Comparison of ENCODE assay signal across 24 cellular contexts in the genomic region with DNA sequence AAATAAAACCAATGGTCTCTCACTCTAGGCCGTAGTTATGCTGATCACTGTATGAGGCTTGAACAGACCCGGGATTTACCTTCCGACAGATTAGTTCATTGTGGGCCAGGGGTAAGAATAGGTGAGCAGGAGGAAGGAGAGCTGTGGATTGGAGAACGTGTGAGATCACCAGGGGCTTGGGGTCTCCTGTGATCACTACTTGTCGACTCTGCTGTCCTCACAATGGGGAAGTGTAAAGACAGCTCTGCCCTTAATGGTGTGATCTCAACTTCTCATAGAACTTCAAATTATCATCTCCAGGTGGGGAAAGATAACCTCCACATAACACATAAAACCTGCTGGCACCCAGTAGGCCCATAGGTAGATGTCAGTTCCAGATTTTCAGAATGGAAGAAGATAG. TPM values are rescaled to one million over a fixed set of nuclear protein-coding genes. Genes with fewer than 3 reads are reported as not detected.
DNase-seq lines count a peak whose midpoint lies in the region; ATAC-seq, FAIRE-seq and TF ChIP-seq lines count a peak whose summit lies in the region.
"Had no signal": no experiment of that assay in that cellular context is flagged by ENCODE, and none has a peak within 500 bp of the region (broad histone marks: within the 10 kb centered on the region; RNA-seq: fewer than 3 reads in every experiment).

No MANE protein-coding gene starts in this region.

- H3K4me1 ChIP-seq in HepG2 (ENCODE audit: insufficient read depth, low read length) (peaks cover 67% of the 10 kb centered on the region), right lobe of liver (no peaks in the 10 kb centered on the region), astrocyte (ENCODE audit: insufficient read depth, low read length) (no peaks in the 10 kb centered on the region), endothelial cell of umbilical vein (ENCODE audit: control insufficient read depth, extremely low read depth, insufficient read depth, low read length) (no peaks in the 10 kb centered on the region)
- H3K4me1 ChIP-seq: A549, BE2C had no signal

- H3K27ac ChIP-seq in HepG2 (ENCODE audit: extremely low read length, insufficient read depth, low read length) (peak overlapping the region; percentile 79), right lobe of liver (no peak overlapping the region), astrocyte (ENCODE audit: low read depth, low read length) (no peak overlapping the region), endothelial cell of umbilical vein (ENCODE audit: insufficient read depth, low read depth, low read length) (no peak overlapping the region), caudate nucleus (ENCODE audit: low read depth, low read length) (no peak overlapping the region)
- H3K27ac ChIP-seq: A549; BLaER1 treated with 17β-estradiol and CSF1 and Interleukin-3, amounts not matched to agents 10 nM and 100 nM; GM23248 had no signal

- H3K9ac ChIP-seq in HepG2 (ENCODE audit: insufficient read depth, low read depth, low read length) = no peak overlapping the region
- H3K9ac ChIP-seq in astrocyte (ENCODE audit: low read length) = no peak overlapping the region
- H3K9ac ChIP-seq in endothelial cell of umbilical vein (replicated peaks; ENCODE audit: extremely low read depth, insufficient read depth, low read length) = no peak overlapping the region
- H3K9ac ChIP-seq: BLaER1 treated with 17β-estradiol and CSF1 and Interleukin-3, amounts not matched to agents 10 nM and 100 nM; GM23248 had no signal

- no peak overlapping the region for H3K27ac Mint-ChIP-seq in astrocyte (ENCODE audit: unreplicated experiment)

- TF ChIP-seq POLR2A in HepG2 (IDR thresholded peaks at IDR 0.05; ENCODE audit: insufficient read depth in 1 of 2, low read depth in 2 of 2, low read length in 2 of 2) (no peak), right lobe of liver (IDR thresholded peaks at IDR 0.05) (no peak), endothelial cell of umbilical vein (IDR thresholded peaks at IDR 0.05; ENCODE audit: low read depth, low read length) (no peak)

- H3K36me3 ChIP-seq in HepG2 (replicated peaks in 1 of 2; ENCODE audit: control insufficient read depth in 1 of 2, insufficient read depth in 2 of 2, low read length in 2 of 2) = no peaks in the 10 kb centered on the region
- no peaks in the 10 kb centered on the region for H3K36me3 ChIP-seq in right lobe of liver
- H3K36me3 ChIP-seq in astrocyte (ENCODE audit: insufficient read depth, low read length) = no peaks in the 10 kb centered on the region
- no peaks in the 10 kb centered on the region for H3K36me3 ChIP-seq in endothelial cell of umbilical vein (ENCODE audit: control insufficient read depth in 2 of 2, extremely low read depth in 1 of 2, insufficient read depth in 2 of 2, low read length in 2 of 2)
- H3K36me3 ChIP-seq: BE2C; BLaER1 treated with 17β-estradiol and CSF1 and Interleukin-3, amounts not matched to agents 10 nM and 100 nM had no signal

- H3K4me2 ChIP-seq in HepG2 (ENCODE audit: low read depth, low read length) (no peak overlapping the region), astrocyte (ENCODE audit: low read length) (no peak overlapping the region), endothelial cell of umbilical vein (ENCODE audit: insufficient read depth, low read length) (no peak overlapping the region)
- H3K4me2 ChIP-seq: A549 had no signal

- peaks cover 5% of the 10 kb centered on the region for H3K9me3 Mint-ChIP-seq in astrocyte (ENCODE audit: unreplicated experiment)
- H3K9me3 Mint-ChIP-seq: CD4-positive, alpha-beta memory T cell had no signal

- in situ Hi-C loops in HepG2 (cut with HindIII; ENCODE audit: extremely low pct_ligation_motif_present, low pct_unique_long_range_greater_than_20kb) = no loop called here

- intact Hi-C loops in HepG2 (cut with micrococcal nuclease; ENCODE audit: unreplicated experiment) = no loop called here
- intact Hi-C loops in right lobe of liver (cut with DNase I) = no loop called here
- intact Hi-C loops in endothelial cell of umbilical vein (cut with micrococcal nuclease) = no loop called here

- H3K27me3 Mint-ChIP-seq in astrocyte (ENCODE audit: low read depth, unreplicated experiment) = peaks cover 13% of the 10 kb centered on the region
- H3K27me3 Mint-ChIP-seq: CD4-positive, alpha-beta memory T cell had no signal

- POLR2A ChIA-PET in HepG2 (lab: Yijun Ruan, JAX) = interaction anchor here (1.4 kb wide), 1 partner anchor 40 kb away, joined by 4 read pairs; no protein-coding TSS in a partner anchor
- POLR2A ChIA-PET in endothelial cell of umbilical vein (lab: Charles Lee) = no interaction called here

- TF ChIP-seq EP300 in HepG2 (IDR thresholded peaks at IDR 0.05; ENCODE audit: low read depth in 2 of 2, low read length in 2 of 2) (no peak), HepG2 (CRISPR knock-in tag; IDR thresholded peaks at IDR 0.05; ENCODE audit: borderline replicate concordance) (no peak)

- TF ChIP-seq RAD21 in HepG2 (CRISPR knock-in tag; IDR thresholded peaks at IDR 0.05) = no peak

- H3K4me3 ChIP-seq in HepG2 (replicated peaks in 1 of 3; ENCODE audit: insufficient read depth in 1 of 3, low read depth in 2 of 3, low read length in 3 of 3) (no peak overlapping the region), right lobe of liver (no peak overlapping the region), astrocyte (ENCODE audit: insufficient read depth, low read depth, low read length) (no peak overlapping the region), endothelial cell of umbilical vein (replicated peaks in 1 of 3; ENCODE audit: insufficient read depth in 1 of 3, low read depth in 1 of 3, low read length in 3 of 3) (no peak overlapping the region)
- H3K4me3 ChIP-seq: A549; BLaER1 treated with 17β-estradiol and CSF1 and Interleukin-3, amounts not matched to agents 10 nM and 100 nM; GM23248 had no signal

- CTCF ChIA-PET in HepG2 (lab: Yijun Ruan, JAX; ENCODE audit: low intra/inter-chr PET ratio, low total read pairs) = no interaction called here
- CTCF ChIA-PET in endothelial cell of umbilical vein (lab: Charles Lee) = no interaction called here

- H3K4me3 Mint-ChIP-seq in astrocyte (ENCODE audit: unreplicated experiment) = no peak overlapping the region
- H3K4me3 Mint-ChIP-seq: CD4-positive, alpha-beta memory T cell had no signal

- H4K20me1 ChIP-seq in HepG2 (ENCODE audit: insufficient read depth, low read length) (no peaks in the 10 kb centered on the region), astrocyte (ENCODE audit: insufficient read depth, low read length) (no peaks in the 10 kb centered on the region), endothelial cell of umbilical vein (replicated peaks; ENCODE audit: control insufficient read depth, extremely low read depth, insufficient read depth, low read length) (no peaks in the 10 kb centered on the region)
- H4K20me1 ChIP-seq: BLaER1 treated with 17β-estradiol and CSF1 and Interleukin-3, amounts not matched to agents 10 nM and 100 nM had no signal

- 97% methylated on average over 3 of the region's 5 CpGs for WGBS in HepG2 (ENCODE audit: low lambda C conversion rate)
- WGBS in right lobe of liver (ENCODE audit: insufficient coverage, low coverage, low lambda C conversion rate, missing lambda C conversion rate) = 67% methylated on average over 5 of the region's 5 CpGs

- H3K9me3 ChIP-seq in HepG2 (ENCODE audit: low read length) (no peaks in the 10 kb centered on the region), right lobe of liver (no peaks in the 10 kb centered on the region), astrocyte (ENCODE audit: insufficient read depth, low read depth, low read length) (no peaks in the 10 kb centered on the region), endothelial cell of umbilical vein (replicated peaks; ENCODE audit: control insufficient read depth, insufficient read depth, low read length) (no peaks in the 10 kb centered on the region)
- H3K9me3 ChIP-seq: A549; BE2C; BLaER1 treated with 17β-estradiol and CSF1 and Interleukin-3, amounts not matched to agents 10 nM and 100 nM had no signal

- H2AFZ ChIP-seq in HepG2 (ENCODE audit: low read length) (no peak overlapping the region), astrocyte (ENCODE audit: low read depth, low read length) (no peak overlapping the region), endothelial cell of umbilical vein (ENCODE audit: low read depth, low read length) (no peak overlapping the region)
- H2AFZ ChIP-seq: GM23248 had no signal

- no peak for TF ChIP-seq CTCF in HepG2 (CRISPR knock-in tag; IDR thresholded peaks at IDR 0.05)
- TF ChIP-seq CTCF in right lobe of liver (IDR thresholded peaks at IDR 0.05) = no peak
- TF ChIP-seq CTCF in astrocyte (IDR thresholded peaks at IDR 0.05; ENCODE audit: insufficient read depth, low read depth, low read length) = no peak
- no peak for TF ChIP-seq CTCF in endothelial cell of umbilical vein (IDR thresholded peaks at IDR 0.05; ENCODE audit: extremely low read depth in 1 of 2, insufficient read depth in 1 of 2, low read depth in 1 of 2, low read length in 2 of 2)

- no peak for ATAC-seq in HepG2
- no peak for ATAC-seq in right lobe of liver
- no peak for ATAC-seq in GM21526 (IDR thresholded peaks at IDR 0.05; ENCODE audit: low FRiP score, unreplicated experiment)
- ATAC-seq: A549 had no signal

- H3K79me2 ChIP-seq in HepG2 (ENCODE audit: insufficient read depth, low read length) (no peaks in the 10 kb centered on the region), astrocyte (ENCODE audit: insufficient read depth, low read length) (no peaks in the 10 kb centered on the region), endothelial cell of umbilical vein (ENCODE audit: control insufficient read depth, insufficient read depth, low read length) (no peaks in the 10 kb centered on the region)

- H3K4me1 Mint-ChIP-seq in astrocyte (ENCODE audit: low read depth, unreplicated experiment) = no peaks in the 10 kb centered on the region

- dilution Hi-C loops in endothelial cell of umbilical vein (cut with MboI; ENCODE audit: extremely low pct_ligation_motif_present, low sequenced_read_pairs) = no loop called here

- no peak for DNase-seq in HepG2 (ENCODE audit: low spot score)
- no peak for DNase-seq in right lobe of liver
- DNase-seq in astrocyte (ENCODE audit: low read depth) = no peak
- no peak for DNase-seq in endothelial cell of umbilical vein (ENCODE audit: low read depth, low spot score)
- DNase-seq in caudate nucleus (lab: John Stamatoyannopoulos, UW) = no peak
- no peak for DNase-seq in NCI-H2107 treated with DMSO at 0.1 percent for 48 hours (lab: John Stamatoyannopoulos, UW; ENCODE audit: unreplicated experiment)
- DNase-seq: 8988T; ACHN; AML-193; BE2C; Calu3; CD4-positive, alpha-beta memory T cell; COR-L47; DMS53; DMS79 treated with DMSO at 0.1 percent for 48 hours; GF-D8; GM23248; H7; HCEC 1CT had no signal

- no peaks in the 10 kb centered on the region for H3K9me1 ChIP-seq in endothelial cell of umbilical vein (replicated peaks; ENCODE audit: control insufficient read depth, extremely low read depth, insufficient read depth, low read length)

- no peaks in the 10 kb centered on the region for H3K36me3 Mint-ChIP-seq in astrocyte (ENCODE audit: low read depth, unreplicated experiment)
- H3K36me3 Mint-ChIP-seq: CD4-positive, alpha-beta memory T cell had no signal

- FAIRE-seq in HepG2 (lab: Jason Lieb, UNC) (no peak), astrocyte (lab: Jason Lieb, UNC) (peak; percentile 54), endothelial cell of umbilical vein (lab: Jason Lieb, UNC) (peak; percentile 54)
- FAIRE-seq: A549, GM12891, H1 had no signal

- BruUV-seq in HepG2 (replicated peaks; lab: Mats Ljungman, UMichigan) (no TSS peak), endothelial cell of umbilical vein (replicated peaks; lab: Mats Ljungman, UMichigan) (no TSS peak)

- no peaks in the 10 kb centered on the region for H3K27me3 ChIP-seq in HepG2 (ENCODE audit: control insufficient read depth in 1 of 2, insufficient read depth in 2 of 2, low read length in 2 of 2)
- no peaks in the 10 kb centered on the region for H3K27me3 ChIP-seq in right lobe of liver
- no peaks in the 10 kb centered on the region for H3K27me3 ChIP-seq in astrocyte (ENCODE audit: insufficient read depth, low read length)
- H3K27me3 ChIP-seq in endothelial cell of umbilical vein (ENCODE audit: control insufficient read depth in 2 of 2, insufficient read depth in 2 of 2, low read length in 2 of 2) = no peaks in the 10 kb centered on the region
- H3K27me3 ChIP-seq: BE2C had no signal

RNA-seq across cellular contexts. Expression of gene RPS6KA3, which starts 56.2 kb away (rescaled TPM):
- total RNA-seq in HepG2 (2016; rRNA removed; fragmentation: Illumina TruSeq; extraction: Trizol) = 357 and 581 TPM in 2 replicates
- 39.1 and 45.2 TPM in 2 replicates for total RNA-seq in HepG2 (2016; cell fraction: cytosol; rRNA removed; fragmentation: Illumina TruSeq; extraction: Trizol; ENCODE audit: low read depth)
- total RNA-seq in HepG2 (2016; cell fraction: insoluble cytoplasmic fraction; rRNA removed; fragmentation: Illumina TruSeq; extraction: Trizol) = 349 and 590 TPM in 2 replicates
- total RNA-seq in HepG2 (2016; cell fraction: membrane; rRNA removed; fragmentation: Illumina TruSeq; extraction: Trizol) = 147 and 153 TPM in 2 replicates
- total RNA-seq in HepG2 (2016; cell fraction: nucleus; rRNA removed; fragmentation: Illumina TruSeq; extraction: Trizol) = 192 and 216 TPM in 2 replicates
- polyA plus RNA-seq in HepG2 (2011; rRNA removed) = 227 and 314 TPM in 2 replicates
- polyA plus RNA-seq in HepG2 (2011; cell fraction: cytosol; rRNA removed) = 147 and 185 TPM in 2 replicates
- 92.7 and 110 TPM in 2 replicates for polyA plus RNA-seq in HepG2 (2011; cell fraction: nucleus; rRNA removed)
- polyA plus RNA-seq in HepG2 (2012) = 161 and 256 TPM in 2 replicates
- polyA plus RNA-seq in HepG2 (2016; cell fraction: cytosol; fragmentation: Illumina TruSeq; extraction: Trizol; ENCODE audit: low read depth) = 11.1 and 12.4 TPM in 2 replicates
- polyA plus RNA-seq in HepG2 (2016; cell fraction: insoluble cytoplasmic fraction; fragmentation: Illumina TruSeq; extraction: Trizol; ENCODE audit: low read depth) = 353 and 377 TPM in 2 replicates
- 48.9 and 49.3 TPM in 2 replicates for polyA plus RNA-seq in HepG2 (2016; cell fraction: membrane; fragmentation: Illumina TruSeq; extraction: Trizol; ENCODE audit: low read depth)
- polyA plus RNA-seq in HepG2 (2016; cell fraction: nucleus; fragmentation: Illumina TruSeq; extraction: Trizol; ENCODE audit: insufficient read depth, low read depth) = 170 and 191 TPM in 2 replicates
- polyA minus RNA-seq in HepG2 (2011; rRNA and poly(A)+ RNA removed; ENCODE audit: low replicate concordance) = 81.9 and 319 TPM in 2 replicates
- polyA minus RNA-seq in HepG2 (2011; cell fraction: cytosol; rRNA and poly(A)+ RNA removed) = 374 and 443 TPM in 2 replicates
- polyA minus RNA-seq in HepG2 (2011; cell fraction: nucleus; rRNA and poly(A)+ RNA removed) = 200 and 259 TPM in 2 replicates
- total RNA-seq in right lobe of liver = 10 to 100 TPM; 36.0 to 63.7 (median 44.7) TPM
- 34.3 and 42.9 TPM in 2 replicates for total RNA-seq in astrocyte
- total RNA-seq in endothelial cell of umbilical vein = 61.6 and 63.6 TPM in 2 replicates
- polyA plus RNA-seq in endothelial cell of umbilical vein = 24.4 and 27.7 TPM in 2 replicates
- polyA plus RNA-seq in endothelial cell of umbilical vein (2011; cell fraction: cytosol; rRNA removed) = 31.2 and 35.5 TPM in 2 replicates
- polyA plus RNA-seq in endothelial cell of umbilical vein (2011; cell fraction: nucleus; rRNA removed) = 32.1 and 40.2 TPM in 2 replicates
- polyA plus RNA-seq in endothelial cell of umbilical vein (2012) = 57.6 and 68.6 TPM in 2 replicates
- 90.1 and 96.1 TPM in 2 replicates for polyA minus RNA-seq in endothelial cell of umbilical vein
- polyA minus RNA-seq in endothelial cell of umbilical vein (2011; cell fraction: cytosol; rRNA and poly(A)+ RNA removed) = 51.0 TPM
- polyA minus RNA-seq in endothelial cell of umbilical vein (2011; cell fraction: nucleus; rRNA and poly(A)+ RNA removed) = 30.3 and 38.4 TPM in 2 replicates
